In the genomic region with DNA sequence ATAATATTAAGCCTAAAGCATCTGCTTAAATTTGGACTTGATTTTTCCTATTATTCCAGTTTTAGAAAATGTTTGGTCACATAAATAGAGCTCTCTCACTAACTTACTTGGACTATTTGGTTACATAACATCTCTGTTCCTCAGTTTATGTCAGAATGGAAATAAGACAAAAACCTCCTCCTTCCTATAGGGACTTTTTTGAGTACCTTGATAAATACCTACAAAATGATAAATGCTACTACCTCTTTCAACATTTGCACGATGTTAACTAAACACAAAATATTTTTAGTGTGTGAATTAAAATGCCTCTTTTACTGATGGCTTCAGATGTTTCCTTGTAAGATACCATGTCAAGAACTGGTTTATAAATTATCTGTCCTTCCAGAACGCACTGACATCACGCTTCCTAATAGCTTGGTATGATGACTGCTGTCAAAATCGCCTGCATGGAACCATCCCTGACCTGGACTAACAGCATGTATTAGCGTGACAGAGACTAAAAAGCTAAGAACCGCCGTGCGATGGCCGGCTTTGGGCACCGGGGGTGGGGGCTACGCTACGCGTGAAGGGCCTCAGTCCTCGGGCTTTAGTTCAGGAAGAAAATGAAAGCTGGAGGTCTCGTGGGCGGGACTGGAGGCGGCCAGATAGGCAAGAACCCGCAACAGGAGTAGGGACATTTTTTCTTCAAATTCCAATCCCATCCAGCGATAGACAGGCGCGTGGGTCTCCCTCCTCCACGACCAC, we compare ENCODE assay signal across 8 cellular contexts.
A peak's percentile ranks its signal among the peaks of the same experiment; 100 is the strongest.
DNase-seq lines count a peak whose midpoint lies in the region; ATAC-seq, FAIRE-seq and TF ChIP-seq lines count a peak whose summit lies in the region.

No MANE protein-coding gene starts in this region.

- no peak for DNase-seq in T-helper 1 cell
- DNase-seq in MM.1S = no peak
- DNase-seq in K562 (ENCODE audit: extremely low read depth in 1 of 4, low spot score in 3 of 4) = peak; percentile 31 to 74 (median 40)
- no peak for DNase-seq in keratinocyte (ENCODE audit: low read depth, low spot score)

- 0 out of 2 replicates have a peak, but pooled peaks cover 3% of the 10 kb centered on the region for H3K4me1 ChIP-seq in MM.1S (ENCODE audit: low read length)
- peaks cover 5 to 10% of the 10 kb centered on the region in 2 experiments; a peak in 3 of 5 replicates for H3K4me1 ChIP-seq in K562 (replicated peaks in 1 of 2; ENCODE audit: control insufficient read depth in 2 of 2, insufficient read depth in 2 of 2, low read length in 2 of 2)
- peaks cover 13% of the 10 kb centered on the region for H3K4me1 ChIP-seq in keratinocyte (ENCODE audit: control insufficient read depth, extremely low read depth, insufficient read depth, low read length)
- H3K4me1 ChIP-seq in stomach smooth muscle (ENCODE audit: control insufficient read depth, insufficient read depth, low read length) = no peaks in the 10 kb centered on the region

- TF ChIP-seq CTCF in MM.1S (IDR thresholded peaks at IDR 0.05; ENCODE audit: low read length) = no peak
- no peak for TF ChIP-seq CTCF in K562 (IDR thresholded peaks at IDR 0.05 in 2 of 3, conservative IDR thresholded peaks at IDR 0.05 in 1 of 3; ENCODE audit: insufficient read depth in 2 of 3, low read depth in 1 of 3, low read length in 3 of 3)
- TF ChIP-seq CTCF in keratinocyte (optimal IDR thresholded peaks at IDR 0.05 in 1 of 3, IDR thresholded peaks at IDR 0.05 in 1 of 3, conservative IDR thresholded peaks at IDR 0.05 in 1 of 3; ENCODE audit: extremely low read depth in 1 of 3, insufficient read depth in 2 of 3, low read length in 3 of 3) = no peak

- CTCF ChIA-PET in K562 (lab: Yijun Ruan, JAX; ENCODE audit: low intra/inter-chr PET ratio) = no interaction called here

- BruUV-seq in K562 (replicated peaks; lab: Mats Ljungman, UMichigan) = no TSS peak

- H3K4me3 ChIP-seq in MM.1S (ENCODE audit: low read length) (peak overlapping the region; percentile 93), K562 (peak overlapping the region; percentile 84), keratinocyte (ENCODE audit: control insufficient read depth in 2 of 3, extremely low read depth in 1 of 3, insufficient read depth in 2 of 3, low read depth in 1 of 3, low read length in 3 of 3) (peak overlapping the region; percentile 50 to 68 (median 65)), stomach smooth muscle (ENCODE audit: low read length in 2 of 2) (peak overlapping the region; percentile 86 to 89)

- H3K36me3 ChIP-seq in MM.1S (replicated peaks; ENCODE audit: insufficient read depth, low read length) (no peaks in the 10 kb centered on the region), K562 (ENCODE audit: control insufficient read depth, insufficient read depth, low read length) (peaks cover 2% of the 10 kb centered on the region; the same call in 1 of the 3 replicates), keratinocyte (ENCODE audit: control insufficient read depth in 2 of 2, extremely low read depth in 1 of 2, insufficient read depth in 2 of 2, low read length in 2 of 2) (no peaks in the 10 kb centered on the region), stomach smooth muscle (ENCODE audit: control insufficient read depth in 2 of 2, insufficient read depth in 2 of 2, low read length in 2 of 2) (no peaks in the 10 kb centered on the region)

- H3K27ac Mint-ChIP-seq in T-helper 1 cell treated with Interleukin-12 subunit alpha and Interleukin-12 subunit beta and Interleukin-4 antibody, amounts not matched to agents 30 μg/mL and 1 μg/mL, for 36 hours = no peak overlapping the region

- TF ChIP-seq POLR2A in K562 (conservative IDR thresholded peaks at IDR 0.05) = no peak

- intact Hi-C loops in K562 (cut with micrococcal nuclease) = loop anchor here (2.0 kb wide), 1 partner anchor 130 kb away; no protein-coding TSS in a partner anchor

- no peaks in the 10 kb centered on the region for H4K20me1 ChIP-seq in MM.1S (ENCODE audit: insufficient read depth, low read length)
- H4K20me1 ChIP-seq in K562 (replicated peaks; ENCODE audit: control insufficient read depth, insufficient read depth, low read length) = no peaks in the 10 kb centered on the region
- H4K20me1 ChIP-seq in keratinocyte (ENCODE audit: control insufficient read depth, extremely low read depth, insufficient read depth, low read length) = no peaks in the 10 kb centered on the region

- H2AFZ ChIP-seq in MM.1S (ENCODE audit: low read length) = peak overlapping the region; percentile 99
- peak overlapping the region; percentile 96 for H2AFZ ChIP-seq in K562 (ENCODE audit: low read depth, low read length)
- H2AFZ ChIP-seq in keratinocyte (ENCODE audit: control insufficient read depth, low read length) = peak overlapping the region; percentile 90

- ATAC-seq in K562 (peak; percentile 64), GM21381 (IDR thresholded peaks at IDR 0.05; ENCODE audit: unreplicated experiment) (no peak), GM18907 (IDR thresholded peaks at IDR 0.05; ENCODE audit: unreplicated experiment) (no peak)

- H3K9me3 Mint-ChIP-seq in T-helper 1 cell treated with Interleukin-12 subunit alpha and Interleukin-12 subunit beta and Interleukin-4 antibody, amounts not matched to agents 30 μg/mL and 1 μg/mL, for 36 hours = no peaks in the 10 kb centered on the region

- H3K79me2 ChIP-seq in MM.1S (ENCODE audit: low read length) = no peaks in the 10 kb centered on the region
- peaks cover 40% of the 10 kb centered on the region for H3K79me2 ChIP-seq in K562 (ENCODE audit: control insufficient read depth, insufficient read depth, low read length)
- H3K79me2 ChIP-seq in keratinocyte (ENCODE audit: control insufficient read depth, insufficient read depth, low read length) = no peaks in the 10 kb centered on the region

- no peaks in the 10 kb centered on the region for H3K9me2 ChIP-seq in MM.1S (replicated peaks; ENCODE audit: insufficient read depth, low read length)

- dilution Hi-C loops in keratinocyte (cut with MboI; ENCODE audit: extremely low pct_ligation_motif_present, low sequenced_read_pairs) = no loop called here

- H3K36me3 Mint-ChIP-seq in T-helper 1 cell treated with Interleukin-12 subunit alpha and Interleukin-12 subunit beta and Interleukin-4 antibody, amounts not matched to agents 30 μg/mL and 1 μg/mL, for 36 hours (ENCODE audit: low read depth) = no peaks in the 10 kb centered on the region

- WGBS in K562 (ENCODE audit: insufficient coverage, low coverage, missing lambda C conversion rate) = 2% methylated on average over 21 of the region's 22 CpGs

- peaks cover 5% of the 10 kb centered on the region for H3K4me1 Mint-ChIP-seq in T-helper 1 cell treated with Interleukin-12 subunit alpha and Interleukin-12 subunit beta and Interleukin-4 antibody, amounts not matched to agents 30 μg/mL and 1 μg/mL, for 36 hours (ENCODE audit: low read depth)

- H3K4me2 ChIP-seq in MM.1S (ENCODE audit: low read depth, low read length) (peak overlapping the region; percentile 100), K562 (ENCODE audit: insufficient read depth, low read length) (peak overlapping the region; percentile 90), keratinocyte (ENCODE audit: control insufficient read depth, extremely low read depth, insufficient read depth, low read depth, low read length) (peak overlapping the region; percentile 95)

- H3K9me3 ChIP-seq in MM.1S (replicated peaks; ENCODE audit: insufficient read depth, low read length) (no peaks in the 10 kb centered on the region), K562 (replicated peaks; ENCODE audit: control insufficient read depth, insufficient read depth, low read depth, low read length) (no peaks in the 10 kb centered on the region), keratinocyte (ENCODE audit: control insufficient read depth, low read depth, low read length) (no peaks in the 10 kb centered on the region), stomach smooth muscle (ENCODE audit: control insufficient read depth in 2 of 2, low read length in 2 of 2) (no peaks in the 10 kb centered on the region)

- H3K9me1 ChIP-seq in K562 (ENCODE audit: control insufficient read depth, insufficient read depth, low read length) = no peaks in the 10 kb centered on the region
- no peaks in the 10 kb centered on the region for H3K9me1 ChIP-seq in keratinocyte (ENCODE audit: control insufficient read depth, extremely low read depth, insufficient read depth, low read length)

- 0 out of 2 replicates have a peak, but pooled peaks cover 3% of the 10 kb centered on the region for H3F3A ChIP-seq in MM.1S (ENCODE audit: insufficient read depth, low read length)

- POLR2A ChIA-PET in K562 (lab: Yijun Ruan, JAX) = interaction anchor here (0.6 to 1.1 kb wide), 5 partner anchors 13 to 168 kb away, joined by 3 to 5 read pairs (median 3); no protein-coding TSS in a partner anchor

- TF ChIP-seq RAD21 in K562 (CRISPR knock-in tag; conservative IDR thresholded peaks at IDR 0.05 in 1 of 2, IDR thresholded peaks at IDR 0.05 in 1 of 2) = no peak

- H3K9ac ChIP-seq in MM.1S (ENCODE audit: low read length) (peak overlapping the region; percentile 69; the same call in 1 of the 2 replicates), K562 (ENCODE audit: insufficient read depth in 1 of 2, low read depth in 2 of 2, low read length in 2 of 2) (peak overlapping the region; percentile 89 to 99), keratinocyte (ENCODE audit: control insufficient read depth, extremely low read depth, insufficient read depth, low read length) (no peak overlapping the region), stomach smooth muscle (ENCODE audit: low read length in 2 of 2) (peak overlapping the region; percentile 52 to 57)

- peak overlapping the region; percentile 75 for H3K4me3 Mint-ChIP-seq in T-helper 1 cell treated with Interleukin-12 subunit alpha and Interleukin-12 subunit beta and Interleukin-4 antibody, amounts not matched to agents 30 μg/mL and 1 μg/mL, for 36 hours

- no peak for TF ChIP-seq EP300 in K562 (IDR thresholded peaks at IDR 0.05; ENCODE audit: low read length)

- in situ Hi-C loops in K562 (cut with MboI) = no loop called here

- H3K27ac ChIP-seq in MM.1S (ENCODE audit: low read length) (no peak overlapping the region), K562 (ENCODE audit: extremely low read depth, low read depth, low read length) (peak overlapping the region; percentile 90), keratinocyte (ENCODE audit: control insufficient read depth, insufficient read depth, low read length) (no peak overlapping the region), stomach smooth muscle (ENCODE audit: low read length) (no peak overlapping the region)

- peaks cover 70% of the 10 kb centered on the region for H3K27me3 Mint-ChIP-seq in T-helper 1 cell treated with Interleukin-12 subunit alpha and Interleukin-12 subunit beta and Interleukin-4 antibody, amounts not matched to agents 30 μg/mL and 1 μg/mL, for 36 hours (ENCODE audit: low read depth)

- H3K27me3 ChIP-seq in MM.1S (replicated peaks; ENCODE audit: insufficient read depth, low read length) (no peaks in the 10 kb centered on the region), K562 (ENCODE audit: control insufficient read depth in 2 of 2, insufficient read depth in 2 of 2, low read length in 2 of 2) (no peaks in the 10 kb centered on the region), keratinocyte (ENCODE audit: control insufficient read depth, extremely low read depth, insufficient read depth, low read length) (peaks cover 19% of the 10 kb centered on the region), stomach smooth muscle (ENCODE audit: control insufficient read depth in 1 of 2, insufficient read depth in 2 of 2, low read length in 2 of 2) (no peaks in the 10 kb centered on the region)

- FAIRE-seq in K562 (lab: Jason Lieb, UNC) (peak; percentile 75), keratinocyte (lab: Jason Lieb, UNC) (no peak)

Comparison
In these comparisons a context has a peak if more than half of its experiments do, and no peak if none do; other contexts are left out.
1. DNase-seq: peak in K562 (4 of 4); none in T-helper 1 cell (0 of 5), MM.1S (single experiment) and keratinocyte (single experiment).
2. Peak in every context shown above with its lines, with median percentiles within 50 percentile points of each other: H2AFZ ChIP-seq, H3K4me2 ChIP-seq and H3K4me3 ChIP-seq.